ENCODE assay signal across 8 cellular contexts in the genomic region with DNA sequence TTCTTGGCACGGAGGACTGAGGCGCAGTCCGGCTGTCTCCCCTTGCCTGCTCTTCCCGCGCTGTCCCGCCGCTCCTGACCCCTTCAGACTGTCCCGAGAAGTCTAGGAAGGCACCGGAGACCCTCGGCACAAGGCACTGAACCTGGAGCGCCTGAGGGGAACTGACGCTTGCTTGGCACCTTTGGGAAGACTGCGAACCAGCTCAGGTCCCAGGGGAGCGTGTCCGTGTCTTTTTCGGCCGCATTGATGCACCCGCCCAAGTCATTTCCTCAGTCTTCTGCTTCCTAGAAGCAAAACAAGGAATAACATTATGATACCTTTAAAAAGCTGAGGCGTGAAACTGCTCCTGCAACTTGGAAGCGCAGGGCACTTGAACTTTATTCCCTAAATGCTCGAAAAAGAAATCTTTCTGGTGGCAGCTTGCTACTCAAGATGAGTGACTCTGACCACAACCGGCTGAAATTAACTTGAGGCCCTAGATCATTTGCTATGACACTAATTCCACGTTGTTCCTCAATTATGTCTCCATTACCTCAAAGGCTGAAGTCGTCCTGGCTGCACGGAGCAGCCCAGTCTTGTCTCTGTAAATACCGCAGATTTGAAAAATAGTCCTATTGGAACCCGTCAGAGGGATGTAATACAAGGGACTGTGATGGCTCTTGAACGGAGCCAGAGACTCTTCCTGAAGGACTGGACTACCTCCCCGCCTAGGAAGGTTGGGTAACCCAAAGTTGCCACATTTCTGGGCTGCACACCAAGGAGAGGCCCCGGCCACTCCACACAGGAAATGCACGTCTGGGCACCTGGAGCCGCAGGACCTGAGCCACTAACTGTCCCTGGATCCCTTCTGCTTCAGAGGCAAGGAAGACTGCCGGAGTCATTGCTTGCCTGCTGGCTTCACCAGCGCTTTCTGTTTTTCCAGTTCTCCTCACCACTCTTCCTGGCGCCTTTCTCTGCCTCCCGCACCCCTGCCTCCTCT.
DNase-seq lines count a peak whose midpoint lies in the region; ATAC-seq and TF ChIP-seq lines count a peak whose summit lies in the region.

No MANE protein-coding gene starts in this region.

- H3K9me3 ChIP-seq in BLaER1 = no peaks in the 10 kb centered on the region

- H4K20me1 ChIP-seq in BLaER1 = peaks cover 40% of the 10 kb centered on the region

- peaks cover 48% of the 10 kb centered on the region for H3K27me3 ChIP-seq in BLaER1

- no peak for ATAC-seq in HG03108 (IDR thresholded peaks at IDR 0.05; ENCODE audit: unreplicated experiment)
- no peak for ATAC-seq in HG02870 (IDR thresholded peaks at IDR 0.05; ENCODE audit: unreplicated experiment)

- no peaks in the 10 kb centered on the region for H3K9me3 Mint-ChIP-seq in nephron progenitor cell

- DNase-seq in KBM-7 = peak; percentile 29
- DNase-seq in coronary artery (ENCODE audit: low spot score) = no peak
- DNase-seq in nephron progenitor cell = no peak
- DNase-seq in AG08395 (ENCODE audit: low spot score) = no peak
- no peak for DNase-seq in stimulated activated CD4-positive, alpha-beta T cell treated with anti-CD3 and anti-CD28 coated beads, Interleukin-4, amount 100 ng/mL, for 24 hours

- peaks cover 65% of the 10 kb centered on the region for H3K4me1 ChIP-seq in BLaER1

- H3K4me2 ChIP-seq in BLaER1 = peak overlapping the region; percentile 93

- H3K4me3 ChIP-seq in BLaER1 (peak overlapping the region; percentile 92), coronary artery (peak overlapping the region; percentile 76)

- H3K36me3 ChIP-seq in BLaER1 = no peaks in the 10 kb centered on the region

- no peak for TF ChIP-seq CTCF in coronary artery (IDR thresholded peaks at IDR 0.05)
- TF ChIP-seq CTCF in nephron progenitor cell (IDR thresholded peaks at IDR 0.05) = no peak

- H3K27ac Mint-ChIP-seq in nephron progenitor cell = no peak overlapping the region

- peak overlapping the region; percentile 86 for H3K27ac ChIP-seq in BLaER1
- peak overlapping the region in 1 of 2 donors; percentile 68 for H3K27ac ChIP-seq in coronary artery

- peaks cover 30% of the 10 kb centered on the region for H3K4me1 Mint-ChIP-seq in nephron progenitor cell

- H3K4me3 Mint-ChIP-seq in nephron progenitor cell = peak overlapping the region; percentile 77

- H3K9ac ChIP-seq in BLaER1 = peak overlapping the region; percentile 90

- H3K36me3 Mint-ChIP-seq in nephron progenitor cell (ENCODE audit: low read depth) = no peaks in the 10 kb centered on the region

- peaks cover 74% of the 10 kb centered on the region for H3K27me3 Mint-ChIP-seq in nephron progenitor cell (ENCODE audit: low read depth, poor library complexity)

- in situ Hi-C loops in KBM-7 (cut with MboI; ENCODE audit: low pct_unique_long_range_greater_than_20kb, low sequenced_read_pairs) = no loop called here
